8 cellular contexts compared by ENCODE assay signal in genomic region chr21:39386899-39387298, GRCh38. TPM values are rescaled to one million over a fixed set of nuclear protein-coding genes. Genes with fewer than 3 reads are reported as not detected.
DNase-seq lines count a peak whose midpoint lies in the region; ATAC-seq, FAIRE-seq and TF ChIP-seq lines count a peak whose summit lies in the region.

No MANE protein-coding gene starts in this region.

- H4K91ac ChIP-seq in mesenchymal stem cell (ENCODE audit: low read length), result no peak overlapping the region

- H3K4me2 ChIP-seq in mesenchymal stem cell (ENCODE audit: low read length, poor library complexity, severe bottlenecking), result no peak overlapping the region

- H2BK12ac ChIP-seq in mesenchymal stem cell (ENCODE audit: low read length in 2 of 2), result no peak overlapping the region

- peak overlapping the region; percentile 89 for H3K9ac ChIP-seq in mesenchymal stem cell (ENCODE audit: low read length)

- no peak for TF ChIP-seq CTCF in heart right ventricle (IDR thresholded peaks at IDR 0.05)
- no peak for TF ChIP-seq CTCF in upper lobe of right lung (IDR thresholded peaks at IDR 0.05)
- TF ChIP-seq CTCF in upper lobe of left lung (IDR thresholded peaks at IDR 0.05), result no peak

- no peak overlapping the region for H3K23ac ChIP-seq in mesenchymal stem cell (ENCODE audit: low read length in 2 of 2)

- peak overlapping the region in 5 of 10 donors; percentile 34 to 65 (median 56) for H3K4me3 ChIP-seq in heart right ventricle
- peak overlapping the region in 1 of 2 experiments; percentile 83 for H3K4me3 ChIP-seq in mesenchymal stem cell (ENCODE audit: insufficient read depth in 1 of 2, low read depth in 1 of 2, low read length in 2 of 2)
- H3K4me3 ChIP-seq in upper lobe of right lung, result no peak overlapping the region
- H3K4me3 ChIP-seq in upper lobe of left lung, result no peak overlapping the region

- H3K27me3 ChIP-seq in heart right ventricle (no peaks in the 10 kb centered on the region), mesenchymal stem cell (ENCODE audit: control insufficient read depth in 1 of 2, insufficient read depth in 1 of 2, low read length in 2 of 2) (no peaks in the 10 kb centered on the region), upper lobe of right lung (no peaks in the 10 kb centered on the region), upper lobe of left lung (no peaks in the 10 kb centered on the region)

- 95 to 97% methylated on average over 11 of the region's 11 CpGs for WGBS in heart right ventricle, 2 donors
- over 99% methylated on average over 8 of the region's 11 CpGs for WGBS in mesenchymal stem cell
- 95 to 96% methylated on average over 11 of the region's 11 CpGs for WGBS in upper lobe of left lung, 2 donors

- peak overlapping the region; percentile 84 for H3K4me3 Mint-ChIP-seq in activated T-helper 2 cell treated with anti-CD3 and anti-CD28 coated beads, Interferon-gamma antibody, Interleukin-2, Interleukin-4, amounts not matched to agents 10 μg/mL and 5 μg/mL and 100 μg/mL, durations not matched to agents 14 hours and 24 hours and 36 hours (ENCODE audit: low read depth)

- DNase-seq in heart right ventricle (no peak), Right ventricle myocardium inferior (ENCODE audit: missing footprints) (no peak), mesenchymal stem cell (no peak), upper lobe of right lung (no peak), upper lobe of left lung (no peak), GM12891 (ENCODE audit: insufficient read length, low spot score) (no peak)
- DNase-seq in activated T-helper 2 cell treated with anti-CD3 and anti-CD28 coated beads, Interferon-gamma antibody, Interleukin-2, Interleukin-4, amounts not matched to agents 10 μg/mL and 5 μg/mL and 100 μg/mL, durations not matched to agents 14 hours and 24 hours and 36 hours (ENCODE audit: low spot score), result no peak

- H3K27ac ChIP-seq in heart right ventricle (peak overlapping the region in 8 of 10 donors; percentile 6 to 83 (median 70)), mesenchymal stem cell (ENCODE audit: low read length, poor library complexity, severe bottlenecking) (no peak overlapping the region), upper lobe of right lung (peak overlapping the region; percentile 49), upper lobe of left lung (peak overlapping the region in 1 of 4 donors; percentile 87)

- H2AK5ac ChIP-seq in mesenchymal stem cell (ENCODE audit: low read length, severe bottlenecking), result no peak overlapping the region

- peaks cover 12% of the 10 kb centered on the region for H3K36me3 Mint-ChIP-seq in activated T-helper 2 cell treated with anti-CD3 and anti-CD28 coated beads, Interferon-gamma antibody, Interleukin-2, Interleukin-4, amounts not matched to agents 10 μg/mL and 5 μg/mL and 100 μg/mL, durations not matched to agents 14 hours and 24 hours and 36 hours (ENCODE audit: low read depth)

- H2BK120ac ChIP-seq in mesenchymal stem cell (ENCODE audit: low read depth, low read length), result no peak overlapping the region

- H2BK5ac ChIP-seq in mesenchymal stem cell (ENCODE audit: low read depth, low read length, poor library complexity, severe bottlenecking), result no peak overlapping the region

- H4K8ac ChIP-seq in mesenchymal stem cell (ENCODE audit: low read length), result no peak overlapping the region

- H3K18ac ChIP-seq in mesenchymal stem cell (ENCODE audit: low read depth in 1 of 2, low read length in 2 of 2), result no peak overlapping the region

- no peak for TF ChIP-seq EP300 in upper lobe of left lung (IDR thresholded peaks at IDR 0.05)

- no peak overlapping the region for H3K4ac ChIP-seq in mesenchymal stem cell (ENCODE audit: low read depth in 1 of 2, low read length in 2 of 2)

- peaks cover 0 to 21% (median 4%) of the 10 kb centered on the region in 9 donors for H3K36me3 ChIP-seq in heart right ventricle
- H3K36me3 ChIP-seq in mesenchymal stem cell (ENCODE audit: control insufficient read depth in 1 of 2, insufficient read depth in 2 of 2, low read depth in 1 of 2, low read length in 2 of 2), result peaks cover 15 to 28% of the 10 kb centered on the region in 2 experiments
- H3K36me3 ChIP-seq in upper lobe of right lung, result peaks cover 10% of the 10 kb centered on the region
- peaks cover 0 to 15% (median 4%) of the 10 kb centered on the region in 4 donors for H3K36me3 ChIP-seq in upper lobe of left lung

- H2BK15ac ChIP-seq in mesenchymal stem cell (ENCODE audit: low read depth, poor library complexity, severe bottlenecking), result no peak overlapping the region

- H3K27ac Mint-ChIP-seq in activated T-helper 2 cell treated with anti-CD3 and anti-CD28 coated beads, Interferon-gamma antibody, Interleukin-2, Interleukin-4, amounts not matched to agents 10 μg/mL and 5 μg/mL and 100 μg/mL, durations not matched to agents 14 hours and 24 hours and 36 hours, result peak overlapping the region; percentile 75

- no peaks in the 10 kb centered on the region for H3K9me3 ChIP-seq in heart right ventricle
- H3K9me3 ChIP-seq in mesenchymal stem cell (ENCODE audit: control insufficient read depth, low read length), result no peaks in the 10 kb centered on the region
- no peaks in the 10 kb centered on the region for H3K9me3 ChIP-seq in upper lobe of right lung
- H3K9me3 ChIP-seq in upper lobe of left lung, result no peaks in the 10 kb centered on the region

- FAIRE-seq in GM12891 (lab: Jason Lieb, UNC), result no peak

- H3K9me3 Mint-ChIP-seq in activated T-helper 2 cell treated with anti-CD3 and anti-CD28 coated beads, Interferon-gamma antibody, Interleukin-2, Interleukin-4, amounts not matched to agents 10 μg/mL and 5 μg/mL and 100 μg/mL, durations not matched to agents 14 hours and 24 hours and 36 hours, result no peaks in the 10 kb centered on the region

- TF ChIP-seq POLR2A in upper lobe of left lung (IDR thresholded peaks at IDR 0.05), result no peak
- no peak for TF ChIP-seq POLR2A in GM12891 (IDR thresholded peaks at IDR 0.05; ENCODE audit: low read depth, low read length)

- H3K14ac ChIP-seq in mesenchymal stem cell (ENCODE audit: low read length in 2 of 2), result no peak overlapping the region

- no peak overlapping the region for H2AFZ ChIP-seq in mesenchymal stem cell (ENCODE audit: low read depth, low read length)

- ATAC-seq in heart right ventricle (no peak), Right ventricle myocardium inferior (no peak), upper lobe of right lung (no peak), upper lobe of left lung (ENCODE audit: low FRiP score in 2 of 2) (no peak), GM19328 (IDR thresholded peaks at IDR 0.05; ENCODE audit: unreplicated experiment) (no peak)

- peaks cover 24% of the 10 kb centered on the region for H3K4me1 Mint-ChIP-seq in activated T-helper 2 cell treated with anti-CD3 and anti-CD28 coated beads, Interferon-gamma antibody, Interleukin-2, Interleukin-4, amounts not matched to agents 10 μg/mL and 5 μg/mL and 100 μg/mL, durations not matched to agents 14 hours and 24 hours and 36 hours (ENCODE audit: low read depth)

- H3K27me3 Mint-ChIP-seq in activated T-helper 2 cell treated with anti-CD3 and anti-CD28 coated beads, Interferon-gamma antibody, Interleukin-2, Interleukin-4, amounts not matched to agents 10 μg/mL and 5 μg/mL and 100 μg/mL, durations not matched to agents 14 hours and 24 hours and 36 hours (ENCODE audit: low read depth), result no peaks in the 10 kb centered on the region

- peaks cover 38% of the 10 kb centered on the region for H3K79me1 ChIP-seq in mesenchymal stem cell (replicated peaks; ENCODE audit: low read length, poor library complexity, severe bottlenecking)

- H3K4me1 ChIP-seq in heart right ventricle, result peaks cover 5 to 48% (median 31%) of the 10 kb centered on the region in 9 donors
- peaks cover 21% of the 10 kb centered on the region for H3K4me1 ChIP-seq in mesenchymal stem cell (ENCODE audit: control insufficient read depth, insufficient read depth, low read depth, low read length)
- peaks cover 26% of the 10 kb centered on the region for H3K4me1 ChIP-seq in upper lobe of right lung
- peaks cover 14 to 38% (median 21%) of the 10 kb centered on the region in 4 donors for H3K4me1 ChIP-seq in upper lobe of left lung

- intact Hi-C loops in heart right ventricle (cut with DNase I), result loop anchor here (2.0 to 10.0 kb wide), 9 partner anchors 35 to 202 kb away; partner anchors contain the start of genes BRWD1 (in 6 of the 10), HMGN1 (in 2 of the 10) and PSMG1 (in 2 of the 10)
- intact Hi-C loops in Right ventricle myocardium inferior (cut with DNase I), result loop anchor here (5.0 kb wide), 2 partner anchors 55 to 205 kb away; partner anchors contain the start of gene PSMG1
- intact Hi-C loops in activated T-helper 2 cell treated with anti-CD3 and anti-CD28 coated beads, Interferon-gamma antibody, Interleukin-2, Interleukin-4, amounts not matched to agents 10 μg/mL and 5 μg/mL and 100 μg/mL, durations not matched to agents 14 hours and 24 hours and 36 hours (cut with micrococcal nuclease), result loop anchor here (1.0 to 5.0 kb wide), 2 partner anchors 130 to 204 kb away; partner anchors contain the start of gene PSMG1
- intact Hi-C loops in upper lobe of right lung (cut with DNase I), result loop anchor here (10.0 kb wide), 1 partner anchor 72 kb away; the partner anchor contains the start of gene BRWD1

TF ChIP-seq in GM12891, 5 proteins besides CTCF, POLR2A, EP300 and RAD21 (continues in another document):
- TF ChIP-seq POLR2AphosphoS5 (IDR thresholded peaks at IDR 0.05; ENCODE audit: low read depth, low read length) (no peak), PAX5 (IDR thresholded peaks at IDR 0.05; ENCODE audit: insufficient read depth, low read length, severe bottlenecking) (no peak), SPI1 (IDR thresholded peaks at IDR 0.05; ENCODE audit: low read depth, low read length) (no peak), TAF1 (IDR thresholded peaks at IDR 0.05; ENCODE audit: low read depth, low read length) (no peak)

RNA-seq across cellular contexts. Expression of gene HMGN1, which starts 38.0 kb away (rescaled TPM):
- total RNA-seq in heart right ventricle (10 to 100 TPM; 49.4 to 73.6 (median 59.3) TPM), Right ventricle myocardium inferior (69.1 TPM), upper lobe of right lung (170 TPM), upper lobe of left lung (100 to 1,000 TPM in 3 of 6 donors, 10 to 100 TPM in 3; 80.7 to 164 (median 115) TPM)
- polyA plus RNA-seq in heart right ventricle, result 10 to 100 TPM; 46.2 to 79.0 TPM
- total RNA-seq in activated T-helper 2 cell treated with anti-CD3 and anti-CD28 coated beads, Interferon-gamma antibody, Interleukin-2, Interleukin-4, amounts not matched to agents 10 μg/mL and 5 μg/mL and 100 μg/mL, durations not matched to agents 14 hours and 24 hours and 36 hours, result 398 TPM in 2 replicates
- 278 TPM for polyA plus RNA-seq in mesenchymal stem cell (2013, experiment 1 of 2)
- 282 TPM for polyA plus RNA-seq in mesenchymal stem cell (2013, experiment 2 of 2)
- 242 TPM for polyA plus RNA-seq in GM12891 (2012; ENCODE audit: low read depth, missing spikeins)

RNA-seq across cellular contexts. Expression of gene LCA5L, which starts 58.7 kb away (rescaled TPM):
- total RNA-seq in heart right ventricle, result 1 to 10 TPM in 3 of 10 donors, under 1 TPM in 7; 0.21 to 2.1 (median 0.78) TPM
- under 1 TPM; 0.58 to 0.95 TPM for polyA plus RNA-seq in heart right ventricle
- 0.46 TPM for total RNA-seq in Right ventricle myocardium inferior
- total RNA-seq in activated T-helper 2 cell treated with anti-CD3 and anti-CD28 coated beads, Interferon-gamma antibody, Interleukin-2, Interleukin-4, amounts not matched to agents 10 μg/mL and 5 μg/mL and 100 μg/mL, durations not matched to agents 14 hours and 24 hours and 36 hours, result 0.32 TPM in 1 of 2 replicates, not detected in the other
- polyA plus RNA-seq in mesenchymal stem cell (2013, experiment 1 of 2), result 0.72 TPM
- polyA plus RNA-seq in mesenchymal stem cell (2013, experiment 2 of 2), result 0.82 TPM
- total RNA-seq in upper lobe of right lung, result 1.8 TPM
- total RNA-seq in upper lobe of left lung, result 10 to 100 TPM in 2 of 6 donors, 1 to 10 TPM in 3, not detected in 1; 1.9 to 16.6 (median 2.5) TPM
- 0.15 TPM for polyA plus RNA-seq in GM12891 (2012; ENCODE audit: low read depth, missing spikeins)
